ENCODE assay signal across 1 cellular context in the genomic region with DNA sequence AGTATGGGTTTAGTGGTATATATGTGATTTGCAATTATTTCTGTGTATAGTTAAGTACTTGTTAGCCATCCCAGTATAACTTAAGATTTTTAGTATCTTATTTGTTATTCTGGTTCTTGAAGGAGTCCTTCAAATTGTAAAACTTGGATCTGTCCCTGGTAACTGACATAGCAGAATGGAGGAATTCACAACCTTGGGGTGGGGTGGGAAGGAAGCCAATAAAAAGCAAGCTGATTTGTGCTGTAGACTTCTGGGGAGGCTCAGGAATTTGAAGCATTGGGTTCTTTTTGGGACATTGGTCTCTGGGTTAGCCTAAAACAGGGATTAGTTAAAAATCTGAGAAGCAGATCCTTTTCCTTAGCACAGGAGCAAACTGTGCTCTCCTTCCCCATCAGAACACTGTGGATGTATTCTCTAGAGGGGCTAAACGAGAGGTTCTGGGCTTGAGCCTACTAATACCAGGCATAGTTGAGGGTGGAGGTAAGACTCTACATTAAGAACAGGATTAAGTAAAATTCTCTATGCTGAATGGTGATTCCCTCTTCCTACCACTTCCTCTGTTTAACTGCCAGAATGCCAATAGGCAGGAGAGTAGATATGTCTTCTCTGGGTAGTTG.
TF ChIP-seq lines count a peak whose summit lies in the region.

No MANE protein-coding gene starts in this region.

TF ChIP-seq in WTC11, 78 proteins besides CTCF, POLR2A, EP300 and RAD21 (continued from another document):
- TF ChIP-seq, protein P1, sequence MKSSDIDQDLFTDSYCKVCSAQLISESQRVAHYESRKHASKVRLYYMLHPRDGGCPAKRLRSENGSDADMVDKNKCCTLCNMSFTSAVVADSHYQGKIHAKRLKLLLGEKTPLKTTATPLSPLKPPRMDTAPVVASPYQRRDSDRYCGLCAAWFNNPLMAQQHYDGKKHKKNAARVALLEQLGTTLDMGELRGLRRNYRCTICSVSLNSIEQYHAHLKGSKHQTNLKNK (CRISPR knock-in tag; IDR thresholded peaks at IDR 0.05), result no peak
- TF ChIP-seq ZNF121 (CRISPR knock-in tag; IDR thresholded peaks at IDR 0.05), result no peak
- TF ChIP-seq IRF2 (CRISPR knock-in tag; IDR thresholded peaks at IDR 0.05; ENCODE audit: borderline replicate concordance, low read depth), result no peak
- TF ChIP-seq, protein P2, sequence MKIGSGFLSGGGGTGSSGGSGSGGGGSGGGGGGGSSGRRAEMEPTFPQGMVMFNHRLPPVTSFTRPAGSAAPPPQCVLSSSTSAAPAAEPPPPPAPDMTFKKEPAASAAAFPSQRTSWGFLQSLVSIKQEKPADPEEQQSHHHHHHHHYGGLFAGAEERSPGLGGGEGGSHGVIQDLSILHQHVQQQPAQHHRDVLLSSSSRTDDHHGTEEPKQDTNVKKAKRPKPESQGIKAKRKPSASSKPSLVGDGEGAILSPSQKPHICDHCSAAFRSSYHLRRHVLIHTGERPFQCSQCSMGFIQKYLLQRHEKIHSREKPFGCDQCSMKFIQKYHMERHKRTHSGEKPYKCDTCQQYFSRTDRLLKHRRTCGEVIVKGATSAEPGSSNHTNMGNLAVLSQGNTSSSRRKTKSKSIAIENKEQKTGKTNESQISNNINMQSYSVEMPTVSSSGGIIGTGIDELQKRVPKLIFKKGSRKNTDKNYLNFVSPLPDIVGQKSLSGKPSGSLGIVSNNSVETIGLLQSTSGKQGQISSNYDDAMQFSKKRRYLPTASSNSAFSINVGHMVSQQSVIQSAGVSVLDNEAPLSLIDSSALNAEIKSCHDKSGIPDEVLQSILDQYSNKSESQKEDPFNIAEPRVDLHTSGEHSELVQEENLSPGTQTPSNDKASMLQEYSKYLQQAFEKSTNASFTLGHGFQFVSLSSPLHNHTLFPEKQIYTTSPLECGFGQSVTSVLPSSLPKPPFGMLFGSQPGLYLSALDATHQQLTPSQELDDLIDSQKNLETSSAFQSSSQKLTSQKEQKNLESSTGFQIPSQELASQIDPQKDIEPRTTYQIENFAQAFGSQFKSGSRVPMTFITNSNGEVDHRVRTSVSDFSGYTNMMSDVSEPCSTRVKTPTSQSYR (CRISPR knock-in tag; IDR thresholded peaks at IDR 0.05), result no peak
- TF ChIP-seq ZNF138 (CRISPR knock-in tag; conservative IDR thresholded peaks at IDR 0.05), result no peak
- TF ChIP-seq, protein P3, sequence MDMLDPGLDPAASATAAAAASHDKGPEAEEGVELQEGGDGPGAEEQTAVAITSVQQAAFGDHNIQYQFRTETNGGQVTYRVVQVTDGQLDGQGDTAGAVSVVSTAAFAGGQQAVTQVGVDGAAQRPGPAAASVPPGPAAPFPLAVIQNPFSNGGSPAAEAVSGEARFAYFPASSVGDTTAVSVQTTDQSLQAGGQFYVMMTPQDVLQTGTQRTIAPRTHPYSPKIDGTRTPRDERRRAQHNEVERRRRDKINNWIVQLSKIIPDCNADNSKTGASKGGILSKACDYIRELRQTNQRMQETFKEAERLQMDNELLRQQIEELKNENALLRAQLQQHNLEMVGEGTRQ (CRISPR knock-in tag; IDR thresholded peaks at IDR 0.05), result no peak
- no peak for TF ChIP-seq ZBTB21 (CRISPR knock-in tag; IDR thresholded peaks at IDR 0.05; ENCODE audit: borderline replicate concordance)
TF ChIP-seq in WTC11: peak in this region for 0.
